ENCODE assay signal across 22 cellular contexts in the genomic region with DNA sequence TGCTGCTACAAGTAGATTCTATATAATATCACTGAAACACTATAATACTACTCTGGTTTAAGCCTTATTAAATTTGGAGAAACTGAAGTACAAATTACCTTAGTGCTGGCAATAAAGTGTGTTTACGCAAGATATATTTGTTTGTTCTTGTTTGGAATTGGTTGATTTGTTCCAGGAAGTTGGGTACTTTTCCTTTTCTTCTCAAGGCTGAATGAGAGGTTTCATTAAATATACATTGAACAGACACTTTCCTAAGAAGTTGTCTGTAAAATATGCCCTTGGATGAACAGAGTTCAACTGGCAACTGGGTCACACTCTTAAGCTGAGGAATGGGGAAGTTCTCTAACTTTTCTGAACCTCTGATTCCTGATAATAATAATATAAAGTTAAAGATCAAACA.
"Had no signal": no experiment of that assay in that cellular context is flagged by ENCODE, and none has a peak within 500 bp of the region (broad histone marks: within the 10 kb centered on the region; RNA-seq: fewer than 3 reads in every experiment).

No MANE protein-coding gene starts in this region.

- H3K4me3 Mint-ChIP-seq: IgD-negative memory B cell had no signal

- H3K4me2 ChIP-seq: KMS-11, SK-N-SH had no signal

- H3K4me3 ChIP-seq: K562 had no signal

- H3K9ac ChIP-seq: KMS-11, SK-N-SH had no signal

- H3K27ac ChIP-seq: HL-60, KMS-11, RWPE1 had no signal

- H3K4me1 Mint-ChIP-seq: IgD-negative memory B cell had no signal

- H3K27ac Mint-ChIP-seq: IgD-negative memory B cell had no signal

- H3K36me3 Mint-ChIP-seq: IgD-negative memory B cell had no signal

- H3K27me3 Mint-ChIP-seq: IgD-negative memory B cell had no signal

- DNase-seq: Kasumi-1, MV-4-11, NCI-H1048, NCI-H1105, NCI-H1417, NCI-H1436 treated with DMSO at 0.1 percent for 48 hours, NCI-H1694, NCI-H187 treated with DMSO at 0.1 percent for 48 hours, NCI-H2029 treated with DMSO at 0.1 percent for 48 hours, NCI-H2171 treated with DMSO at 0.1 percent for 48 hours, NCI-H345, NCI-H446 treated with DMSO at 0.1 percent for 48 hours, NCI-H510A treated with DMSO at 0.1 percent for 48 hours, NCI-H526, SHP77, SK-N-SH, SW 1271 had no signal
